In genomic region chr3:24525022-24525421, GRCh38 we compare ENCODE assay signal across 1 cellular context.
TF ChIP-seq lines count a peak whose summit lies in the region.

No MANE protein-coding gene starts in this region.

TF ChIP-seq in HepG2, 621 proteins besides CTCF, POLR2A, EP300 and RAD21:
- TF ChIP-seq ZKSCAN5 (CRISPR knock-in tag; IDR thresholded peaks at IDR 0.05) (no peak), RBAK (CRISPR knock-in tag; IDR thresholded peaks at IDR 0.05) (peak; percentile 94)
TF ChIP-seq in HepG2: peak in this region for 1.
